1 cellular context compared by ENCODE assay signal in genomic region chr1:205481279-205481617, GRCh38.
TF ChIP-seq lines count a peak whose summit lies in the region.

No MANE protein-coding gene starts in this region.

TF ChIP-seq in GM12878, 131 proteins besides CTCF, POLR2A, EP300 and RAD21:
- TF ChIP-seq RAD51 (IDR thresholded peaks at IDR 0.05) (no peak), ZNF217 (IDR thresholded peaks at IDR 0.05) (no peak), RUNX3 (IDR thresholded peaks at IDR 0.05; ENCODE audit: low read length) (no peak), POLR2AphosphoS5 (IDR thresholded peaks at IDR 0.05; ENCODE audit: low read length) (no peak), EED (IDR thresholded peaks at IDR 0.05; ENCODE audit: low read depth) (0 out of 2 replicates have a peak, but pooled peaks have one; percentile 15), ELK1 (IDR thresholded peaks at IDR 0.05; ENCODE audit: low read depth, low read length) (no peak), DPF2 (IDR thresholded peaks at IDR 0.05) (no peak; the same call in 1 of the 2 replicates), BHLHE40 (IDR thresholded peaks at IDR 0.05; ENCODE audit: borderline replicate concordance in 1 of 2, low read depth in 2 of 2, low read length in 1 of 2) (peak; percentile 59 to 81; a peak in 3 of 4 replicates), SREBF2 (IDR thresholded peaks at IDR 0.05; ENCODE audit: low read length) (no peak), E2F4 (IDR thresholded peaks at IDR 0.05; ENCODE audit: low read depth, low read length) (no peak), SKIL (IDR thresholded peaks at IDR 0.05; ENCODE audit: low read depth, poor library complexity, severe bottlenecking) (no peak), HDGF (IDR thresholded peaks at IDR 0.05) (peak; percentile 87; the same call in 1 of the 2 replicates), ZNF274 (IDR thresholded peaks at IDR 0.05; ENCODE audit: insufficient read depth, insufficient read length) (no peak), PBX3 (IDR thresholded peaks at IDR 0.05; ENCODE audit: insufficient replicate concordance, low read depth, low read length) (no peak), ESRRA (IDR thresholded peaks at IDR 0.05; ENCODE audit: low read length) (no peak), BCLAF1 (IDR thresholded peaks at IDR 0.05) (no peak)
